Comparison of ENCODE assay signal across 14 cellular contexts in the genomic region with DNA sequence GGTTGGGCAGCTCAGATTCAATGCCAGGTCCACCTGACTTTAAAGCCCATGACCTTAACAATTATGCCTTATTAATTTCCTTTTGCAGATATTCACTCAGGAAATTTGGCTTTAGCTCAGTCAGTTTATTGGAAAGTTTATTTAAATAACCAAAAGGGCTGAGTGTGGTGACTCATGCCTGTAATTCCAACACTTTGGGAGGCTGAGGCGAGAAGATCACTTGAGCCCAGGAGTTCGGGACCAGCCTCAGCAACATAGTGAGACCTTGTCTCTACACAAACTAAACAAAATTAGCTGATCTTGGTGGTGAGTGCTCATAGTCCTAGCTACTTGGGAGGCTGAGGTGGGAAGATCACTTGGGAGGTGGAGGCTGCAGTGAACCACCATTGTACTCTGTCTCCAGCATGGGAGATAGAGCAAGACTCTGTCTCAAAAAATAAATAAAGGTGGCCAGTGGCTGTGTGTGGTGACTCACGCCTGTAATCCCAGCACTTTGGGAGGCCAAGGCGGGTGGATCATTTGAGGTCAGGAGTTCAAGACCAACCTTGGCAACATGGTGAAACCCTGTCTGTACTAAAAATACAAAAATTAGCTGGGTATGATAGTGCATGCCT. TPM values are rescaled to one million over a fixed set of nuclear protein-coding genes. Genes with fewer than 3 reads are reported as not detected.
DNase-seq lines count a peak whose midpoint lies in the region; ATAC-seq and TF ChIP-seq lines count a peak whose summit lies in the region.
"Had no signal": no experiment of that assay in that cellular context is flagged by ENCODE, and none has a peak within 500 bp of the region (broad histone marks: within the 10 kb centered on the region; RNA-seq: fewer than 3 reads in every experiment).

No MANE protein-coding gene starts in this region.

- TF ChIP-seq CTCF in body of pancreas (IDR thresholded peaks at IDR 0.05): no peak

- no peaks in the 10 kb centered on the region for H3K9me3 ChIP-seq in body of pancreas
- H3K9me3 ChIP-seq: prostate gland had no signal

- H3K27me3 Mint-ChIP-seq in activated T-helper 1 cell treated with anti-CD3 and anti-CD28 coated beads, Interleukin-12 subunit alpha, Interleukin-12 subunit beta, Interleukin-2, Interleukin-4 antibody, amounts not matched to agents 30 ng/mL and 10 ng/mL and 1 ng/mL, durations not matched to agents 14 hours and 24 hours and 36 hours (ENCODE audit: insufficient read depth): no peaks in the 10 kb centered on the region
- no peaks in the 10 kb centered on the region for H3K27me3 Mint-ChIP-seq in naive B cell
- H3K27me3 Mint-ChIP-seq: type B pancreatic cell had no signal

- DNase-seq in activated CD8-positive, alpha-beta memory T cell treated with anti-CD3 and anti-CD28 coated beads for 24 hours: peak; percentile 58
- DNase-seq in activated CD8-positive, alpha-beta memory T cell treated with anti-CD3 and anti-CD28 coated beads, Interleukin-2, amount 50 U/mL, for 4 hours: no peak
- DNase-seq in LHCN-M2 (ENCODE audit: low read depth) (peak; percentile 31), naive B cell (no peak), body of pancreas (no peak), Ammon's horn (ENCODE audit: low spot score) (no peak)
- DNase-seq in activated T-helper 1 cell treated with anti-CD3 and anti-CD28 coated beads, Interleukin-12 subunit alpha, Interleukin-12 subunit beta, Interleukin-2, Interleukin-4 antibody, amounts not matched to agents 30 ng/mL and 10 ng/mL and 1 ng/mL, durations not matched to agents 14 hours and 24 hours and 36 hours (ENCODE audit: low spot score): no peak
- DNase-seq in stimulated activated naive CD4-positive, alpha-beta T cell treated with Interleukin-2 at 50 U/mL for 16 hours (lab: John Stamatoyannopoulos, UW): no peak
- DNase-seq: endodermal cell, kidney, NCI-H146, NCI-H524 had no signal

- intact Hi-C loops in activated T-helper 1 cell treated with anti-CD3 and anti-CD28 coated beads, Interleukin-12 subunit alpha, Interleukin-12 subunit beta, Interleukin-2, Interleukin-4 antibody, amounts not matched to agents 30 ng/mL and 10 ng/mL and 1 ng/mL, durations not matched to agents 14 hours and 24 hours and 36 hours (cut with micrococcal nuclease): no loop called here
- intact Hi-C loops in body of pancreas (cut with DNase I): no loop called here

- peak overlapping the region; percentile 92 for H3K27ac Mint-ChIP-seq in activated T-helper 1 cell treated with anti-CD3 and anti-CD28 coated beads, Interleukin-12 subunit alpha, Interleukin-12 subunit beta, Interleukin-2, Interleukin-4 antibody, amounts not matched to agents 30 ng/mL and 10 ng/mL and 1 ng/mL, durations not matched to agents 14 hours and 24 hours and 36 hours
- peak overlapping the region; percentile 74 to 96 (median 78) for H3K27ac Mint-ChIP-seq in naive B cell
- H3K27ac Mint-ChIP-seq: endodermal cell, type B pancreatic cell had no signal

- peaks cover 67% of the 10 kb centered on the region for H3K36me3 Mint-ChIP-seq in activated T-helper 1 cell treated with anti-CD3 and anti-CD28 coated beads, Interleukin-12 subunit alpha, Interleukin-12 subunit beta, Interleukin-2, Interleukin-4 antibody, amounts not matched to agents 30 ng/mL and 10 ng/mL and 1 ng/mL, durations not matched to agents 14 hours and 24 hours and 36 hours (ENCODE audit: low read depth)
- peaks cover 18 to 26% of the 10 kb centered on the region in 2 donors for H3K36me3 Mint-ChIP-seq in naive B cell
- H3K36me3 Mint-ChIP-seq: type B pancreatic cell had no signal

- no peaks in the 10 kb centered on the region for H3K4me1 ChIP-seq in body of pancreas
- H3K4me1 ChIP-seq: prostate gland had no signal

- peak overlapping the region; percentile 74 for H3K4me3 Mint-ChIP-seq in activated T-helper 1 cell treated with anti-CD3 and anti-CD28 coated beads, Interleukin-12 subunit alpha, Interleukin-12 subunit beta, Interleukin-2, Interleukin-4 antibody, amounts not matched to agents 30 ng/mL and 10 ng/mL and 1 ng/mL, durations not matched to agents 14 hours and 24 hours and 36 hours
- peak overlapping the region in 6 of 8 donors; percentile 24 to 69 (median 57) for H3K4me3 Mint-ChIP-seq in naive B cell
- H3K4me3 Mint-ChIP-seq: endodermal cell, type B pancreatic cell had no signal

- WGBS in body of pancreas, 2 donors: 93 to 97% methylated on average over 4 of the region's 4 CpGs

- TF ChIP-seq POLR2A in body of pancreas (IDR thresholded peaks at IDR 0.05): no peak

- H3K27me3 ChIP-seq in body of pancreas: no peaks in the 10 kb centered on the region

- H3K4me1 Mint-ChIP-seq in activated T-helper 1 cell treated with anti-CD3 and anti-CD28 coated beads, Interleukin-12 subunit alpha, Interleukin-12 subunit beta, Interleukin-2, Interleukin-4 antibody, amounts not matched to agents 30 ng/mL and 10 ng/mL and 1 ng/mL, durations not matched to agents 14 hours and 24 hours and 36 hours (ENCODE audit: low read depth): peaks cover 89% of the 10 kb centered on the region
- H3K4me1 Mint-ChIP-seq in naive B cell: peaks cover 45 to 93% (median 57%) of the 10 kb centered on the region in 3 donors
- H3K4me1 Mint-ChIP-seq: endodermal cell had no signal

- no peak overlapping the region for H3K27ac ChIP-seq in body of pancreas
- H3K27ac ChIP-seq: prostate gland had no signal

- H3K9me3 Mint-ChIP-seq in activated T-helper 1 cell treated with anti-CD3 and anti-CD28 coated beads, Interleukin-12 subunit alpha, Interleukin-12 subunit beta, Interleukin-2, Interleukin-4 antibody, amounts not matched to agents 30 ng/mL and 10 ng/mL and 1 ng/mL, durations not matched to agents 14 hours and 24 hours and 36 hours: no peaks in the 10 kb centered on the region
- no peaks in the 10 kb centered on the region for H3K9me3 Mint-ChIP-seq in naive B cell
- H3K9me3 Mint-ChIP-seq: endodermal cell, type B pancreatic cell had no signal

- no peak overlapping the region for H3K4me3 ChIP-seq in body of pancreas
- H3K4me3 ChIP-seq: prostate gland had no signal

- H3K36me3 ChIP-seq in body of pancreas (replicated peaks in 1 of 2; ENCODE audit: insufficient read depth in 1 of 2, low read depth in 2 of 2): no peaks in the 10 kb centered on the region
- H3K36me3 ChIP-seq: prostate gland had no signal

- ATAC-seq in naive B cell (ENCODE audit: low read depth in 2 of 2): no peak
- ATAC-seq in body of pancreas: no peak

RNA-seq across cellular contexts. Expression of a gene that starts 43.3 kb away (rescaled TPM):
- total RNA-seq in LHCN-M2 (2014; rRNA removed) (0.75 and 0.90 TPM in 2 replicates), body of pancreas (1 to 10 TPM; 2.9 to 7.9 TPM)
- polyA plus RNA-seq in LHCN-M2 (2012): not detected
- total RNA-seq in activated T-helper 1 cell treated with anti-CD3 and anti-CD28 coated beads, Interleukin-12 subunit alpha, Interleukin-12 subunit beta, Interleukin-2, Interleukin-4 antibody, amounts not matched to agents 30 ng/mL and 10 ng/mL and 1 ng/mL, durations not matched to agents 14 hours and 24 hours and 36 hours: 105 and 111 TPM in 2 replicates
- 100 to 1,000 TPM; 411 to 590 (median 456) TPM for polyA plus RNA-seq in naive B cell (ENCODE audit: low read depth in 6 of 6)

Comparison
In these comparisons a context has a peak if more than half of its experiments do, and no peak if none do; other contexts are left out.
1. DNase-seq: peak in activated CD8-positive, alpha-beta memory T cell treated with anti-CD3 and anti-CD28 coated beads for 24 hours (single experiment) and LHCN-M2 (single experiment); none in activated CD8-positive, alpha-beta memory T cell treated with anti-CD3 and anti-CD28 coated beads, Interleukin-2, amount 50 U/mL, for 4 hours (single experiment), activated T-helper 1 cell treated with anti-CD3 and anti-CD28 coated beads, Interleukin-12 subunit alpha, Interleukin-12 subunit beta, Interleukin-2, Interleukin-4 antibody, amounts not matched to agents 30 ng/mL and 10 ng/mL and 1 ng/mL, durations not matched to agents 14 hours and 24 hours and 36 hours (single experiment), naive B cell (single experiment), body of pancreas (0 of 4), stimulated activated naive CD4-positive, alpha-beta T cell treated with Interleukin-2 at 50 U/mL for 16 hours (single experiment) and Ammon's horn (single experiment).
2. RNA of a gene that starts 43.3 kb away (total RNA-seq): 105 to 111 TPM in activated T-helper 1 cell treated with anti-CD3 and anti-CD28 coated beads, Interleukin-12 subunit alpha, Interleukin-12 subunit beta, Interleukin-2, Interleukin-4 antibody, amounts not matched to agents 30 ng/mL and 10 ng/mL and 1 ng/mL, durations not matched to agents 14 hours and 24 hours and 36 hours; 2.9 to 7.9 TPM in body of pancreas and 0.75 to 0.90 TPM in LHCN-M2; every median in the first group is over 10 times any median in the second.